Comparison of ENCODE assay signal across 26 cellular contexts in genomic region chr11:76759517-76759916, GRCh38.
"Had no signal": no experiment of that assay in that cellular context is flagged by ENCODE, and none has a peak within 500 bp of the region (broad histone marks: within the 10 kb centered on the region; RNA-seq: fewer than 3 reads in every experiment).

No MANE protein-coding gene starts in this region.

- H3K36me3 ChIP-seq: ascending aorta, breast epithelium, cardiac muscle cell, colonic mucosa had no signal

- H3K27me3 ChIP-seq: ascending aorta, breast epithelium, cardiac muscle cell, colonic mucosa had no signal

- H3K27me3 Mint-ChIP-seq: activated T-cell treated with anti-CD3 and anti-CD28 coated beads, Interleukin-2, amount 50 U/mL, for 24 hours had no signal

- DNase-seq: activated CD4-positive, alpha-beta memory T cell treated with anti-CD3 and anti-CD28 coated beads, Interleukin-2, amount 10 ng/mL, durations not matched to agents 7 days and 5 days; activated CD4-positive, alpha-beta T cell treated with anti-CD3 and anti-CD28 coated beads for 1 hour; activated CD4-positive, alpha-beta T cell treated with anti-CD3 and anti-CD28 coated beads for 4 hours; activated CD4-positive, alpha-beta T cell treated with anti-CD3 and anti-CD28 coated beads, Interleukin-2, amount 10 ng/mL, durations not matched to agents 7 days and 5 days; activated CD4-positive, alpha-beta T cell treated with anti-CD3 and anti-CD28 coated beads, Interleukin-2, amount 50 U/mL, for 4 hours; activated CD8-positive, alpha-beta memory T cell treated with anti-CD3 and anti-CD28 coated beads, Interleukin-2, amount 50 U/mL, for 48 hours; activated gamma-delta T cell; activated naive CD4-positive, alpha-beta T cell; activated naive CD4-positive, alpha-beta T cell treated with anti-CD3 and anti-CD28 coated beads, Interleukin-2, amount 10 ng/mL, durations not matched to agents 7 days and 5 days; activated naive CD8-positive, alpha-beta T cell treated with anti-CD3 and anti-CD28 coated beads, Interleukin-2, amount 10 ng/mL, durations not matched to agents 7 days and 5 days; activated T-cell treated with anti-CD3 and anti-CD28 coated beads for 4 hours; activated T-cell treated with anti-CD3 and anti-CD28 coated beads, Interleukin-2, amount 50 U/mL, for 24 hours; activated T-cell treated with anti-CD3 and anti-CD28 coated beads, Interleukin-2, amount 50 U/mL, for 72 hours; central memory CD4-positive, alpha-beta T cell; cerebellar nuclear complex; colonic mucosa; effector CD8-positive, alpha-beta T cell; foreskin fibroblast; T-helper 2 cell had no signal

- H3K27ac Mint-ChIP-seq: activated CD4-positive, alpha-beta memory T cell treated with anti-CD3 and anti-CD28 coated beads, Interleukin-2, amount 10 ng/mL, durations not matched to agents 7 days and 5 days; activated CD4-positive, alpha-beta T cell treated with anti-CD3 and anti-CD28 coated beads, Interleukin-2, amount 10 ng/mL, durations not matched to agents 7 days and 5 days; activated naive CD4-positive, alpha-beta T cell treated with anti-CD3 and anti-CD28 coated beads, Interleukin-2, amount 10 ng/mL, durations not matched to agents 7 days and 5 days; activated naive CD4-positive, alpha-beta T cell treated with anti-CD3 and anti-CD28 coated beads, Interleukin-2, amount 50 U/mL, for 72 hours; activated naive CD8-positive, alpha-beta T cell treated with anti-CD3 and anti-CD28 coated beads, Interleukin-2, amount 10 ng/mL, durations not matched to agents 7 days and 5 days; activated T-cell treated with anti-CD3 and anti-CD28 coated beads, Interleukin-2, amount 50 U/mL, for 24 hours; activated T-cell treated with anti-CD3 and anti-CD28 coated beads, Interleukin-2, amount 50 U/mL, for 72 hours; WTC11 had no signal

- ATAC-seq: activated naive CD4-positive, alpha-beta T cell treated with anti-CD3 and anti-CD28 coated beads, Interleukin-2, amount 50 U/mL, for 72 hours; activated T-cell treated with anti-CD3 and anti-CD28 coated beads, Interleukin-2, amount 50 U/mL, for 72 hours; esophagus mucosa had no signal

- H3K9me3 ChIP-seq: ascending aorta, breast epithelium, colonic mucosa had no signal

- H3K27ac ChIP-seq: ascending aorta, breast epithelium, cardiac muscle cell, colonic mucosa had no signal

- H3K4me1 Mint-ChIP-seq: activated CD4-positive, alpha-beta memory T cell treated with anti-CD3 and anti-CD28 coated beads, Interleukin-2, amount 10 ng/mL, durations not matched to agents 7 days and 5 days; activated CD4-positive, alpha-beta T cell treated with anti-CD3 and anti-CD28 coated beads, Interleukin-2, amount 10 ng/mL, durations not matched to agents 7 days and 5 days; activated naive CD4-positive, alpha-beta T cell treated with anti-CD3 and anti-CD28 coated beads, Interleukin-2, amount 10 ng/mL, durations not matched to agents 7 days and 5 days had no signal

- H3K4me3 ChIP-seq: ascending aorta, breast epithelium, cardiac muscle cell, colonic mucosa had no signal

- H3K9me3 Mint-ChIP-seq: activated CD4-positive, alpha-beta memory T cell treated with anti-CD3 and anti-CD28 coated beads, Interleukin-2, amount 10 ng/mL, durations not matched to agents 7 days and 5 days; activated CD4-positive, alpha-beta T cell treated with anti-CD3 and anti-CD28 coated beads, Interleukin-2, amount 10 ng/mL, durations not matched to agents 7 days and 5 days; activated naive CD4-positive, alpha-beta T cell treated with anti-CD3 and anti-CD28 coated beads, Interleukin-2, amount 10 ng/mL, durations not matched to agents 7 days and 5 days; activated naive CD4-positive, alpha-beta T cell treated with anti-CD3 and anti-CD28 coated beads, Interleukin-2, amount 50 U/mL, for 72 hours; activated naive CD8-positive, alpha-beta T cell treated with anti-CD3 and anti-CD28 coated beads, Interleukin-2, amount 10 ng/mL, durations not matched to agents 7 days and 5 days; activated T-cell treated with anti-CD3 and anti-CD28 coated beads, Interleukin-2, amount 50 U/mL, for 24 hours; activated T-cell treated with anti-CD3 and anti-CD28 coated beads, Interleukin-2, amount 50 U/mL, for 72 hours; WTC11 had no signal

- H3K36me3 Mint-ChIP-seq: activated naive CD4-positive, alpha-beta T cell treated with anti-CD3 and anti-CD28 coated beads, Interleukin-2, amount 10 ng/mL, durations not matched to agents 7 days and 5 days; activated naive CD4-positive, alpha-beta T cell treated with anti-CD3 and anti-CD28 coated beads, Interleukin-2, amount 50 U/mL, for 72 hours; activated naive CD8-positive, alpha-beta T cell treated with anti-CD3 and anti-CD28 coated beads, Interleukin-2, amount 10 ng/mL, durations not matched to agents 7 days and 5 days; brain; WTC11 had no signal

- H3K4me3 Mint-ChIP-seq: activated CD4-positive, alpha-beta memory T cell treated with anti-CD3 and anti-CD28 coated beads, Interleukin-2, amount 10 ng/mL, durations not matched to agents 7 days and 5 days; activated CD4-positive, alpha-beta T cell treated with anti-CD3 and anti-CD28 coated beads, Interleukin-2, amount 10 ng/mL, durations not matched to agents 7 days and 5 days; activated naive CD4-positive, alpha-beta T cell treated with anti-CD3 and anti-CD28 coated beads, Interleukin-2, amount 10 ng/mL, durations not matched to agents 7 days and 5 days; activated naive CD8-positive, alpha-beta T cell treated with anti-CD3 and anti-CD28 coated beads, Interleukin-2, amount 10 ng/mL, durations not matched to agents 7 days and 5 days; activated T-cell treated with anti-CD3 and anti-CD28 coated beads, Interleukin-2, amount 50 U/mL, for 24 hours; activated T-cell treated with anti-CD3 and anti-CD28 coated beads, Interleukin-2, amount 50 U/mL, for 72 hours; brain; WTC11 had no signal
